ENCODE assay signal across 13 cellular contexts in the genomic region with DNA sequence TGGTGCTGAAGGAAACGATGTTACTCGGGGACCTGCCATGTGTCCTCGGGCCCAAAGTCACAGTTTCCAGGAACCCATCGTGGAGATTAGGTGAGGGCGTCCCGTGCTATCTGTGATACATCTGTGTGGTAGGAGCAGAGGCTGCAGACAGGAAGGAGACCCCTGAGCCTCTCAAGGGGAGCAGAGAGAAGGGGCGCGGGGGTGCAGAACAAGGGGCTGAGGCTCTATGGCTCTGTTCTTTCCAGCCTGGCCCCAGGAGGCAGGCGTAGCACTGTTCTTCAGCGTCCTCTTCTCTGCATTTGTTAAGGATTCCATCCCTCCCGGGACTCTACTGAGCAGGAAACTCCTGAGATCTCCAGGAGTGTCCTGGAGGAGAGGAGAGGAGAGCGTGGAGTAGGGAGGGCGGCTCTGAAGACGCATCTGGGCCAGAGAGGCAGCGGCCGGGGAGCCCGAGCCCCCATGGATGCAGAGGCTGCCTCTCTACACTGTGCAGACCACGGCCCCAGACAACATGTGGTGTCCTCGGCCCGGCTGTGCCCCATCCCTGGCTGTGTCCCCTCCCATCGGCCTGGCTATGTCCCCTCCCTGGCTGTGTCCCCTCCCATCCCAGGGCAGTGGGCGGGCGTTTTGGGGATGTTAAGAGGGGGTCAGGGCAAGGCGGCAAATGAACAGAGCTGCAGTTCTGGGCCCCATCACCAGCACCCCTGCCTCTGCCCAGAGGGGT.
DNase-seq lines count a peak whose midpoint lies in the region; ATAC-seq and TF ChIP-seq lines count a peak whose summit lies in the region.
"Had no signal": no experiment of that assay in that cellular context is flagged by ENCODE, and none has a peak within 500 bp of the region (broad histone marks: within the 10 kb centered on the region; RNA-seq: fewer than 3 reads in every experiment).

No MANE protein-coding gene starts in this region.

- intact Hi-C loops in Panc1 (cut with micrococcal nuclease; ENCODE audit: unreplicated experiment) = no loop called here

- peak; percentile 56; the same call in 1 of the 2 replicates for ATAC-seq in Panc1
- ATAC-seq in stimulated activated naive CD8-positive, alpha-beta T cell treated with anti-CD3 and anti-CD28 coated beads, Interleukin-15, Interleukin-2, amounts not matched to agents 100 U/mL and 50 U/mL, for 24 hours = peak; percentile 46

- DNase-seq in H7 (peak; percentile 69), Panc1 (ENCODE audit: low read depth, low spot score) (no peak), OCI-M1 (lab: John Stamatoyannopoulos, UW) (no peak), A172 (ENCODE audit: low spot score) (no peak), COR-L47 (lab: John Stamatoyannopoulos, UW) (no peak)
- no peak for DNase-seq in stimulated activated naive CD8-positive, alpha-beta T cell treated with anti-CD3 and anti-CD28 coated beads, Interleukin-15, Interleukin-2, amounts not matched to agents 100 U/mL and 50 U/mL, for 24 hours
- DNase-seq: KBM-7, MV-4-11, NCI-H1417 treated with DMSO at 0.1 percent for 48 hours, NCI-H1930, NCI-H69 had no signal

- peaks cover 5% of the 10 kb centered on the region; the same call in 1 of the 2 replicates for H3K36me3 ChIP-seq in H7 (replicated peaks; ENCODE audit: control insufficient read depth, insufficient read depth, low read length)
- no peaks in the 10 kb centered on the region for H3K36me3 ChIP-seq in Panc1 (ENCODE audit: control insufficient read depth, insufficient read depth, low read length)

- no peaks in the 10 kb centered on the region for H3K9me3 ChIP-seq in Panc1 (ENCODE audit: control insufficient read depth, insufficient read depth, low read depth, low read length)

- no TSS peak for BruUV-seq in Panc1 (replicated peaks; lab: Mats Ljungman, UMichigan)

- H3K4me1 ChIP-seq in Panc1 (ENCODE audit: control insufficient read depth, insufficient read depth, low read length) = no peaks in the 10 kb centered on the region; the same call in 1 of the 2 replicates

- POLR2A ChIA-PET in Panc1 (lab: Charles Lee) = no interaction called here

- H3K4me3 ChIP-seq in H7 (ENCODE audit: insufficient read depth, low read depth, low read length) (no peak overlapping the region), Panc1 (ENCODE audit: low read depth in 2 of 2, low read length in 2 of 2) (no peak overlapping the region)
- H3K4me3 ChIP-seq: SK-N-MC had no signal

- in situ Hi-C loops in Panc1 (cut with HindIII; ENCODE audit: low pct_unique_long_range_greater_than_20kb, low sequenced_read_pairs) = no loop called here

- H3K27ac ChIP-seq in Panc1 (ENCODE audit: low read length) = no peak overlapping the region
- peak overlapping the region; percentile 31 for H3K27ac ChIP-seq in layer of hippocampus (ENCODE audit: low read depth, low read length)
- H3K27ac ChIP-seq: SK-N-MC had no signal

- CTCF ChIA-PET in Panc1 (lab: Charles Lee) = no interaction called here

- H3K27me3 ChIP-seq in H7 (ENCODE audit: control insufficient read depth, insufficient read depth, low read length) (no peaks in the 10 kb centered on the region), Panc1 (ENCODE audit: control insufficient read depth, insufficient read depth, low read length) (no peaks in the 10 kb centered on the region), layer of hippocampus (ENCODE audit: control insufficient read depth, insufficient read depth, low read length) (no peaks in the 10 kb centered on the region)

- no peak for TF ChIP-seq CTCF in Panc1 (IDR thresholded peaks at IDR 0.05)
